In genomic region chr18:7741640-7742039, GRCh38 we compare ENCODE assay signal across 18 cellular contexts.
A peak's percentile ranks its signal among the peaks of the same experiment; 100 is the strongest.
DNase-seq lines count a peak whose midpoint lies in the region; ATAC-seq and TF ChIP-seq lines count a peak whose summit lies in the region.
"Had no signal": no experiment of that assay in that cellular context is flagged by ENCODE, and none has a peak within 500 bp of the region (broad histone marks: within the 10 kb centered on the region; RNA-seq: fewer than 3 reads in every experiment).

No MANE protein-coding gene starts in this region.

- H3K18ac ChIP-seq in H9 (ENCODE audit: insufficient read length, low read depth, low read length): no peak overlapping the region

- ATAC-seq in left ventricle myocardium superior (peak; percentile 49), mucosa of descending colon (no peak), HG02938 (IDR thresholded peaks at IDR 0.05; ENCODE audit: unreplicated experiment) (no peak)

- H3K36me3 Mint-ChIP-seq in H9 (ENCODE audit: insufficient read depth in 1 of 3, low read depth in 3 of 3): peaks cover 8 to 15% (median 11%) of the 10 kb centered on the region in 3 experiments

- no peak overlapping the region for H3K56ac ChIP-seq in H9 (ENCODE audit: insufficient read length, low read depth, low read length)

- no peaks in the 10 kb centered on the region for H3K27me3 Mint-ChIP-seq in H9 (ENCODE audit: low read depth)

- intact Hi-C loops in left ventricle myocardium superior (cut with micrococcal nuclease) (no loop called here), sigmoid colon (cut with DNase I) (no loop called here), mucosa of descending colon (cut with DNase I, micrococcal nuclease) (no loop called here)

- H3K4me2 ChIP-seq in H9 (ENCODE audit: insufficient read depth, insufficient read length, low read length): no peak overlapping the region
- H3K4me2 ChIP-seq: PC-9 had no signal

- H3K14ac ChIP-seq in H9 (ENCODE audit: insufficient read depth, low read length): no peak overlapping the region

- H3K23ac ChIP-seq in H9 (ENCODE audit: insufficient read length, low read depth, low read length): no peak overlapping the region

- H3K9ac ChIP-seq in H9 (ENCODE audit: extremely low read depth, insufficient read length, low read length): no peak overlapping the region
- H3K9ac ChIP-seq: GM23248 had no signal

- H3K27ac Mint-ChIP-seq in H9: peak overlapping the region in 1 of 3 experiments; percentile 85; a peak in 1 of 7 replicates

- DNase-seq in H9 (no peak), NCI-H69 (lab: John Stamatoyannopoulos, UW) (peak; percentile 61), left ventricle myocardium superior (no peak), sigmoid colon (no peak), mucosa of descending colon (no peak), medulla oblongata (ENCODE audit: extremely low spot score) (no peak)
- DNase-seq: ACHN, AML-193, COR-L47, GF-D8, NCI-H1105 treated with DMSO at 0.1 percent for 48 hours, NCI-H1694 treated with DMSO at 0.1 percent for 48 hours, NCI-H2107, NCI-H446, NCI-H748 treated with DMSO at 0.1 percent for 48 hours, PC-9 had no signal

- H4K8ac ChIP-seq in H9 (replicated peaks; ENCODE audit: insufficient read length, low read depth, low read length): no peak overlapping the region

- H3T11ph ChIP-seq in H9 (ENCODE audit: low read length): no peak overlapping the region

- H3K4me3 Mint-ChIP-seq in H9: no peak overlapping the region

- no peak overlapping the region for H3K4ac ChIP-seq in H9 (ENCODE audit: low read depth, low read length)

- peaks cover 23 to 25% of the 10 kb centered on the region in 2 experiments for H3K4me1 Mint-ChIP-seq in H9

- no peak overlapping the region for H2BK12ac ChIP-seq in H9 (ENCODE audit: insufficient read length, low read depth, low read length)

- no peaks in the 10 kb centered on the region for H3K79me1 ChIP-seq in H9 (ENCODE audit: insufficient read depth, low read depth, low read length, poor library complexity, severe bottlenecking)

- H3K27ac ChIP-seq in H9 (ENCODE audit: insufficient read length, low read depth, low read length) (peak overlapping the region; percentile 1), sigmoid colon (peak overlapping the region in 3 of 4 donors; percentile 47 to 58 (median 52))
- H3K27ac ChIP-seq: GM23248, PC-9 had no signal

- H3K36me3 ChIP-seq in sigmoid colon (no peaks in the 10 kb centered on the region), mucosa of descending colon (ENCODE audit: low read depth) (no peaks in the 10 kb centered on the region)

- TF ChIP-seq POLR2A in sigmoid colon (IDR thresholded peaks at IDR 0.05): no peak

- H4K5ac ChIP-seq in H9 (ENCODE audit: insufficient read length, low read depth, low read length): no peak overlapping the region

- H4K20me1 ChIP-seq in H9 (ENCODE audit: control insufficient read depth, insufficient read depth, insufficient read length): no peaks in the 10 kb centered on the region

- H3K23me2 ChIP-seq in H9 (ENCODE audit: insufficient read length, low read depth, low read length, poor library complexity, severe bottlenecking): no peaks in the 10 kb centered on the region

- no peaks in the 10 kb centered on the region for H3K79me2 ChIP-seq in H9 (ENCODE audit: insufficient read depth, low read length)

- H2BK5ac ChIP-seq in H9 (ENCODE audit: insufficient read length, low read length): no peak overlapping the region

- TF ChIP-seq CTCF in H9 (conservative IDR thresholded peaks at IDR 0.05) (no peak), sigmoid colon (IDR thresholded peaks at IDR 0.05) (no peak), mucosa of descending colon (IDR thresholded peaks at IDR 0.05) (no peak)

- H2BK120ac ChIP-seq in H9 (ENCODE audit: low read depth, low read length, poor library complexity, severe bottlenecking): no peak overlapping the region

- H3K27me3 ChIP-seq in H9 (ENCODE audit: insufficient read depth, low read length) (no peaks in the 10 kb centered on the region), sigmoid colon (no peaks in the 10 kb centered on the region)

- H3K9me3 ChIP-seq in H9 (ENCODE audit: control insufficient read depth, low read depth, low read length) (peaks cover 7% of the 10 kb centered on the region), sigmoid colon (no peaks in the 10 kb centered on the region), mucosa of descending colon (peaks cover 2% of the 10 kb centered on the region)

- H4K91ac ChIP-seq in H9 (ENCODE audit: insufficient read length, low read depth, low read length): no peak overlapping the region

- H3K4me1 ChIP-seq in H9 (ENCODE audit: insufficient read depth, low read length) (peaks cover 2% of the 10 kb centered on the region; the same call in 1 of the 2 replicates), sigmoid colon (peaks cover 0 to 40% (median 24%) of the 10 kb centered on the region in 4 donors), mucosa of descending colon (ENCODE audit: low read depth) (no peaks in the 10 kb centered on the region)

- no peak overlapping the region for H2AK5ac ChIP-seq in H9 (ENCODE audit: insufficient read length, low read length)

- H2BK20ac ChIP-seq in H9 (ENCODE audit: low read depth, low read length, poor library complexity, severe bottlenecking): no peak overlapping the region

- no peak overlapping the region for H3K4me3 ChIP-seq in sigmoid colon
- H3K4me3 ChIP-seq in mucosa of descending colon: no peak overlapping the region
- H3K4me3 ChIP-seq: GM23248, PC-9 had no signal

- no peak overlapping the region for H2BK15ac ChIP-seq in H9 (ENCODE audit: low read depth, low read length)

- no peak for TF ChIP-seq EP300 in sigmoid colon (IDR thresholded peaks at IDR 0.05)

- H3K9me3 Mint-ChIP-seq in H9: peaks cover 13 to 16% of the 10 kb centered on the region in 2 experiments

- no peak overlapping the region for H2AFZ ChIP-seq in H9 (ENCODE audit: low read length)
- H2AFZ ChIP-seq: GM23248, PC-9 had no signal
